ENCODE assay signal across 8 cellular contexts in the genomic region with DNA sequence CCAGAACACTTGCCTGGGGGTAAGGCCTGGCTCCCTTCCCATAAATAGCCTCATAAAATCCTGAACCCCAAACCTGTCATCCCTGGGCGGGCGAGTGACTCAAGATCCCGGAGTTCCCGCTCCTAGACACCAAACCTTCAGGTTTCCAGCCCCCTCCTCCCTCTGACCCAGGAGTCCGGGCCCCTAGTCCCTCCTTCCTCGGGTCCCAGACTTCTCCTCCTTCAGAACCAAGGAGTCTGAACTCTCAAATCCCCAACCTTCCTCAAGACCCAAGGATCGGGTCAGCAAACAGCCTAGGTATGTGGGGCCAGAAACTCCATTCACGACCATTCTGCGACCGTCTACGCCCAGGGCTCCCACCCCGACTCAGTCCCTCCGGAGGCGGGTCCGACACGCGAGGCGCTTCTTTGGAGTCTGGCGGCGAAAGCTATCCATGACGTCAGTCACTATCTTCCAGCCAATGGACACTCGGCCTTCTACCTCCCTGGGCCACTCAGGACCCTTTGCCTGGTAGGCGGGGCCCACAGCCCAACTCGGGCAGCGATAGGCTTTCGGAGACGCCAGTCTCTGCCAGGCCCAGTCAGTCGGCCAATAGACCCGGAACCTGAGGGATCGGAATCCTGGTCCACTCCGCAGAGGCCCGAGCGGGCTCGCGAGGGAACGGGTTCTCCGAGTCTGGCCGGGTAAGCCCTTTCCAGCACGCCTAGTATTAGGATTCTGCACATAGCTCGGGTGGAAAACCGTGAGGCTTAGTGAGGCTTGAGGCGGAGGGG. TPM values are rescaled to one million over a fixed set of nuclear protein-coding genes. Genes with fewer than 3 reads are reported as not detected.
DNase-seq lines count a peak whose midpoint lies in the region; ATAC-seq and TF ChIP-seq lines count a peak whose summit lies in the region.

No MANE protein-coding gene starts in this region.

- POLR2A ChIA-PET in activated CD4-positive, alpha-beta memory T cell treated with anti-CD3 and anti-CD28 coated beads, Interleukin-2, amount 10 ng/mL, durations not matched to agents 7 days and 5 days (lab: Charles Lee) = interaction anchor here (0.9 to 2.2 kb wide), 10 partner anchors 10 to 273 kb away, joined by 3 to 10 read pairs (median 4); no protein-coding TSS in a partner anchor

- CTCF ChIA-PET in activated CD4-positive, alpha-beta memory T cell treated with anti-CD3 and anti-CD28 coated beads, Interleukin-2, amount 10 ng/mL, durations not matched to agents 7 days and 5 days (lab: Charles Lee) = interaction anchor here (0.9 to 3.0 kb wide), 7 partner anchors 10 to 264 kb away, joined by 3 to 14 read pairs (median 4); a partner anchor contains a TSS

- TF ChIP-seq CTCF in right lobe of liver (IDR thresholded peaks at IDR 0.05) = no peak

- peak overlapping the region; percentile 82 for H3K27ac ChIP-seq in duodenal mucosa (ENCODE audit: low read depth, low read length)
- H3K27ac ChIP-seq in right lobe of liver = peak overlapping the region in 2 of 3 donors; percentile 49 to 51

- DNase-seq in CD1c-positive myeloid dendritic cell (ENCODE audit: extremely low spot score) = peak; percentile 98
- DNase-seq in NCI-H82 treated with DMSO at 0.1 percent for 48 hours (lab: John Stamatoyannopoulos, UW; ENCODE audit: unreplicated experiment) = peak; percentile 96
- peak; percentile 98 for DNase-seq in activated CD4-positive, alpha-beta memory T cell treated with anti-CD3 and anti-CD28 coated beads, Interleukin-2, amount 10 ng/mL, durations not matched to agents 7 days and 5 days
- peak; percentile 91 to 96 (median 92) for DNase-seq in right lobe of liver
- peak; percentile 97 for DNase-seq in stimulated activated CD4-positive, alpha-beta T cell treated with anti-CD3 and anti-CD28 coated beads, Interleukin-4, amount 100 ng/mL, for 24 hours

- no peaks in the 10 kb centered on the region for H3K9me3 ChIP-seq in duodenal mucosa (ENCODE audit: control insufficient read depth in 1 of 2, low read length in 2 of 2)
- no peaks in the 10 kb centered on the region for H3K9me3 ChIP-seq in right lobe of liver

- H3K4me3 Mint-ChIP-seq in activated CD4-positive, alpha-beta memory T cell treated with anti-CD3 and anti-CD28 coated beads, Interleukin-2, amount 10 ng/mL, durations not matched to agents 7 days and 5 days = peak overlapping the region; percentile 92

- H3K36me3 ChIP-seq in duodenal mucosa (ENCODE audit: control insufficient read depth in 1 of 2, insufficient read depth in 2 of 2, low read length in 2 of 2) (no peaks in the 10 kb centered on the region), right lobe of liver (no peaks in the 10 kb centered on the region)

- peak overlapping the region; percentile 86 to 90 for H3K9ac ChIP-seq in duodenal mucosa (ENCODE audit: low read depth in 1 of 2, low read length in 2 of 2)

- peak overlapping the region; percentile 76 for H3K27ac Mint-ChIP-seq in activated CD4-positive, alpha-beta memory T cell treated with anti-CD3 and anti-CD28 coated beads, Interleukin-2, amount 10 ng/mL, durations not matched to agents 7 days and 5 days

- no peaks in the 10 kb centered on the region for H3K9me3 Mint-ChIP-seq in activated CD4-positive, alpha-beta memory T cell treated with anti-CD3 and anti-CD28 coated beads, Interleukin-2, amount 10 ng/mL, durations not matched to agents 7 days and 5 days

- intact Hi-C loops in right lobe of liver (cut with DNase I) = no loop called here

- peaks cover 37% of the 10 kb centered on the region for H3K4me1 Mint-ChIP-seq in activated CD4-positive, alpha-beta memory T cell treated with anti-CD3 and anti-CD28 coated beads, Interleukin-2, amount 10 ng/mL, durations not matched to agents 7 days and 5 days

- peak; percentile 50 for TF ChIP-seq POLR2A in right lobe of liver (IDR thresholded peaks at IDR 0.05)

- peak; percentile 88 for ATAC-seq in GM19438 (IDR thresholded peaks at IDR 0.05; ENCODE audit: low read depth, unreplicated experiment)
- ATAC-seq in HG03571 (IDR thresholded peaks at IDR 0.05; ENCODE audit: unreplicated experiment) = peak; percentile 97
- ATAC-seq in right lobe of liver = peak; percentile 90 to 95 (median 92)

- no peaks in the 10 kb centered on the region for H3K27me3 ChIP-seq in duodenal mucosa (ENCODE audit: control insufficient read depth in 1 of 2, insufficient read depth in 2 of 2, low read length in 2 of 2)
- H3K27me3 ChIP-seq in right lobe of liver = no peaks in the 10 kb centered on the region

- peak overlapping the region; percentile 79 to 92 for H3K4me3 ChIP-seq in duodenal mucosa (ENCODE audit: low read depth in 1 of 2, low read length in 2 of 2)
- peak overlapping the region; percentile 23 to 56 (median 31) for H3K4me3 ChIP-seq in right lobe of liver

- WGBS in right lobe of liver (ENCODE audit: insufficient coverage, low coverage, low lambda C conversion rate, missing lambda C conversion rate) = 36% methylated on average over 7 of the region's 42 CpGs

- H3K36me3 Mint-ChIP-seq in activated CD4-positive, alpha-beta memory T cell treated with anti-CD3 and anti-CD28 coated beads, Interleukin-2, amount 10 ng/mL, durations not matched to agents 7 days and 5 days (ENCODE audit: low read depth) = peaks cover 7% of the 10 kb centered on the region

- peaks cover 8 to 21% of the 10 kb centered on the region in 2 donors for H3K4me1 ChIP-seq in duodenal mucosa (ENCODE audit: control insufficient read depth in 1 of 2, insufficient read depth in 2 of 2, low read length in 2 of 2)
- no peaks in the 10 kb centered on the region for H3K4me1 ChIP-seq in right lobe of liver

- H3K27me3 Mint-ChIP-seq in activated CD4-positive, alpha-beta memory T cell treated with anti-CD3 and anti-CD28 coated beads, Interleukin-2, amount 10 ng/mL, durations not matched to agents 7 days and 5 days = peaks cover 8% of the 10 kb centered on the region

RNA-seq across cellular contexts. Expression of a gene that starts 6.6 kb away (rescaled TPM):
- total RNA-seq in activated CD4-positive, alpha-beta memory T cell treated with anti-CD3 and anti-CD28 coated beads, Interleukin-2, amount 10 ng/mL, durations not matched to agents 7 days and 5 days = not detected
- total RNA-seq in right lobe of liver = not detected

RNA-seq across cellular contexts. Expression of a gene that starts 30.5 kb away (rescaled TPM):
- total RNA-seq in activated CD4-positive, alpha-beta memory T cell treated with anti-CD3 and anti-CD28 coated beads, Interleukin-2, amount 10 ng/mL, durations not matched to agents 7 days and 5 days = 10 to 100 TPM; 34.7 to 37.2 TPM
- total RNA-seq in right lobe of liver = 1 to 10 TPM in 5 of 6 experiments, under 1 TPM in 1; 0.87 to 2.5 (median 1.8) TPM

RNA-seq across cellular contexts. Expression of a gene that starts 46.0 kb away (rescaled TPM):
- total RNA-seq in activated CD4-positive, alpha-beta memory T cell treated with anti-CD3 and anti-CD28 coated beads, Interleukin-2, amount 10 ng/mL, durations not matched to agents 7 days and 5 days = not detected
- total RNA-seq in right lobe of liver = under 1 TPM in 1 of 6 experiments, not detected in 5; 0.29 TPM

Comparison
In these comparisons a context has a peak if more than half of its experiments do, and no peak if none do; other contexts are left out.
1. Peak in every context shown above with its lines: DNase-seq, ATAC-seq, H3K4me3 ChIP-seq and H3K27ac ChIP-seq.
2. RNA of a gene that starts 30.5 kb away (total RNA-seq): 34.7 to 37.2 TPM in activated CD4-positive, alpha-beta memory T cell treated with anti-CD3 and anti-CD28 coated beads, Interleukin-2, amount 10 ng/mL, durations not matched to agents 7 days and 5 days; 0.87 to 2.5 TPM in right lobe of liver; every median in the first group is over 10 times any median in the second.